13 cellular contexts compared by ENCODE assay signal in genomic region chr3:16536344-16536663, GRCh38.
"Had no signal": no experiment of that assay in that cellular context is flagged by ENCODE, and none has a peak within 500 bp of the region (broad histone marks: within the 10 kb centered on the region; RNA-seq: fewer than 3 reads in every experiment).

No MANE protein-coding gene starts in this region.

- H3K27ac ChIP-seq: colonic mucosa, heart left ventricle, left lung, right atrium auricular region, skin epidermis, transverse colon had no signal

- H3K4me3 Mint-ChIP-seq: activated CD4-positive, alpha-beta T cell treated with anti-CD3 and anti-CD28 coated beads for 36 hours; activated T-helper 1 cell treated with anti-CD3 and anti-CD28 coated beads, Interleukin-12 subunit alpha, Interleukin-12 subunit beta, Interleukin-2, Interleukin-4 antibody, amounts not matched to agents 30 ng/mL and 10 ng/mL and 1 ng/mL, durations not matched to agents 14 hours and 24 hours and 36 hours had no signal

- ATAC-seq: heart left ventricle, left lung had no signal

- H3K4me1 ChIP-seq: colonic mucosa, heart left ventricle, left lung, right atrium auricular region, transverse colon had no signal

- DNase-seq: activated CD4-positive, alpha-beta T cell treated with anti-CD3 and anti-CD28 coated beads for 36 hours; activated naive CD4-positive, alpha-beta T cell; aorta; colonic mucosa; effector CD8-positive, alpha-beta T cell; foreskin melanocyte; heart left ventricle; left lung; posterior cingulate gyrus; transverse colon had no signal

- H3K9me3 Mint-ChIP-seq: activated T-helper 1 cell treated with anti-CD3 and anti-CD28 coated beads, Interleukin-12 subunit alpha, Interleukin-12 subunit beta, Interleukin-2, Interleukin-4 antibody, amounts not matched to agents 30 ng/mL and 10 ng/mL and 1 ng/mL, durations not matched to agents 14 hours and 24 hours and 36 hours had no signal

- H3K9me3 ChIP-seq: colonic mucosa, heart left ventricle, left lung, right atrium auricular region, transverse colon had no signal

- H3K27me3 ChIP-seq: heart left ventricle, left lung, right atrium auricular region had no signal

- H3K4me3 ChIP-seq: colonic mucosa, left lung, right atrium auricular region, skin epidermis, transverse colon had no signal

- H3K36me3 ChIP-seq: colonic mucosa, heart left ventricle, left lung, right atrium auricular region, transverse colon had no signal

- H3K4me1 Mint-ChIP-seq: activated CD4-positive, alpha-beta T cell treated with anti-CD3 and anti-CD28 coated beads for 36 hours had no signal

- H3K27ac Mint-ChIP-seq: activated CD4-positive, alpha-beta T cell treated with anti-CD3 and anti-CD28 coated beads for 36 hours; activated T-helper 1 cell treated with anti-CD3 and anti-CD28 coated beads, Interleukin-12 subunit alpha, Interleukin-12 subunit beta, Interleukin-2, Interleukin-4 antibody, amounts not matched to agents 30 ng/mL and 10 ng/mL and 1 ng/mL, durations not matched to agents 14 hours and 24 hours and 36 hours had no signal
